Comparison of ENCODE assay signal across 12 cellular contexts in the genomic region with DNA sequence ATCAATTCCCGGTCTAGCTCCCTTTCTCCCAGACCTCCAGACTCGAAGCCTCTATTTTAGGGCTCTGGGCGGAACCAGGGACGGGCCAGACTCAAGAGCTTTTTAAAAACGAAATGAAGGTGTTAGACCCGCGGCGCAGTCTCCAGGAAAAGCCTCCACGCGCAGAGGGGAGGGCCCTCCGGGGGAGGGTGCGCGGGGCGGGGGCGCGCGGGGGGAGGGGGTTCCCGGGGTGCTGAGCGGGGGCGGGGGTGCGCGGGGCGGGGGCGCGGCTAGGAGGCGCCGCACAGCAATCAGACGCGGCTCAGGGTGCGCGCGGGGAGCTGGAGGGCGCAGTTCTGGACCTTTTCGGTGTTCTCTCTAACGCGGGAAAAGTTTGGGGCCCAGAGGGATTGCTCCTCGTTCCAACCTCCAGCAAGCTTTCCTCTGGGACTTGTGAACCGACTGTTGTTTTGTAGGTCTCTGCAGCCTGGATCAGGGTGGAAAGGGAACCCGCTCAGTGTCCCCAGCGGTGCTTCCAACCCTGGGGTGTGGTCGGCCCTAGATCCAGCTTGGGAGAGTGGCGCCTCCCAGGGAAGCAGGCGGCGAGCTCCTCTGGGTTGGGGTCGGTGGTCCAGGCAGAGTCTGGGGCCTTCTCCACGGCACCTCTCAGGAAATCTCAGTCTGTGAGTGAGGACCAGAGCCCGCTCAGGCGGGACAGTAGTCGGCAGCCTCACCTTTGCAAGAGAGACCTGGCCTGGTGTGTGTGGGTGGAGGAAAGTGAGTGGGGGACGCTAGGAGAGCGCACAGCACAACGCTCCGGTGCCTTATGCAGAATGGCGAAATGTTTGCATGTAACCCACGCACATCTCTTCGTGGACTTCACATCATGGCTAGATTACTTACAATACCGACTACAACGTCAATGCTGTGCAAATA. TPM values are rescaled to one million over a fixed set of nuclear protein-coding genes. Genes with fewer than 3 reads are reported as not detected.
DNase-seq lines count a peak whose midpoint lies in the region; ATAC-seq and TF ChIP-seq lines count a peak whose summit lies in the region.
"Had no signal": no experiment of that assay in that cellular context is flagged by ENCODE, and none has a peak within 500 bp of the region (broad histone marks: within the 10 kb centered on the region; RNA-seq: fewer than 3 reads in every experiment).

No MANE protein-coding gene starts in this region.

- no peaks in the 10 kb centered on the region for H3K36me3 Mint-ChIP-seq in naive thymus-derived CD4-positive, alpha-beta T cell

- no peak overlapping the region for H3K27ac Mint-ChIP-seq in naive thymus-derived CD4-positive, alpha-beta T cell

- 10 to 15% (median 13%) methylated on average over 37 to 58 of the region's 58 CpGs for WGBS in heart left ventricle, 4 donors

- H3K27me3 ChIP-seq in heart left ventricle (peaks cover 0 to 59% (median 3%) of the 10 kb centered on the region in 9 donors), uterus (no peaks in the 10 kb centered on the region)
- H3K27me3 ChIP-seq in naive thymus-derived CD4-positive, alpha-beta T cell (ENCODE audit: control insufficient read depth in 2 of 2, insufficient read depth in 2 of 2, low read length in 2 of 2), result no peaks in the 10 kb centered on the region

- POLR2A ChIA-PET in naive thymus-derived CD4-positive, alpha-beta T cell (lab: Charles Lee), result interaction anchor here (1.0 kb wide), 1 partner anchor 21 kb away, joined by 6 read pairs; a partner anchor contains a TSS

- peak in 1 of 4 donors; percentile 22 for ATAC-seq in heart left ventricle
- no peak for ATAC-seq in Right ventricle myocardium inferior
- peak; percentile 69 for ATAC-seq in naive thymus-derived CD4-positive, alpha-beta T cell

- H3K4me1 Mint-ChIP-seq in naive thymus-derived CD4-positive, alpha-beta T cell, result peaks cover 0 to 21% (median 7%) of the 10 kb centered on the region in 7 donors

- H3K4me3 Mint-ChIP-seq in naive thymus-derived CD4-positive, alpha-beta T cell, result peak overlapping the region in 9 of 10 donors; percentile 44 to 78 (median 66)

- H3K9me3 ChIP-seq in heart left ventricle (no peaks in the 10 kb centered on the region), uterus (no peaks in the 10 kb centered on the region)
- H3K9me3 ChIP-seq in naive thymus-derived CD4-positive, alpha-beta T cell (ENCODE audit: control insufficient read depth in 2 of 3, low read length in 3 of 3), result no peaks in the 10 kb centered on the region

- intact Hi-C loops in heart left ventricle (cut with DNase I) (no loop called here), Right ventricle myocardium inferior (cut with DNase I) (no loop called here), uterus (cut with DNase I; ENCODE audit: low total_unique reads) (no loop called here)
- intact Hi-C loops in naive thymus-derived CD4-positive, alpha-beta T cell (cut with micrococcal nuclease), result loop anchor here in 1 of 2 donors (10.0 kb wide), 1 partner anchor 125 kb away; no protein-coding TSS in a partner anchor

- H3K36me3 ChIP-seq in heart left ventricle (no peaks in the 10 kb centered on the region), uterus (no peaks in the 10 kb centered on the region)
- no peaks in the 10 kb centered on the region for H3K36me3 ChIP-seq in naive thymus-derived CD4-positive, alpha-beta T cell (ENCODE audit: control insufficient read depth in 2 of 3, insufficient read depth in 3 of 3, low read length in 3 of 3)
- H3K36me3 ChIP-seq: brain microvascular endothelial cell had no signal

- TF ChIP-seq CTCF in heart left ventricle (IDR thresholded peaks at IDR 0.05), result no peak
- no peak for TF ChIP-seq CTCF in coronary artery (IDR thresholded peaks at IDR 0.05)
- peak in 1 of 4 experiments; percentile 5 for TF ChIP-seq CTCF in uterus (IDR thresholded peaks at IDR 0.05)

- CTCF ChIA-PET in naive thymus-derived CD4-positive, alpha-beta T cell (lab: Charles Lee), result no interaction called here

- TF ChIP-seq POLR2A in heart left ventricle (IDR thresholded peaks at IDR 0.05) (no peak), uterus (IDR thresholded peaks at IDR 0.05) (no peak)

- H3K4me3 ChIP-seq in heart left ventricle (peak overlapping the region in 11 of 12 donors; percentile 18 to 59 (median 43)), coronary artery (peak overlapping the region; percentile 68), uterus (peak overlapping the region; percentile 23 to 45)
- H3K4me3 ChIP-seq in naive thymus-derived CD4-positive, alpha-beta T cell (ENCODE audit: low read length), result no peak overlapping the region

- no peak overlapping the region for H3K27ac ChIP-seq in heart left ventricle
- H3K27ac ChIP-seq in coronary artery, result no peak overlapping the region
- no peak overlapping the region for H3K27ac ChIP-seq in naive thymus-derived CD4-positive, alpha-beta T cell (ENCODE audit: low read depth, low read length)
- H3K27ac ChIP-seq in uterus, result peak overlapping the region; percentile 23 to 79
- H3K27ac ChIP-seq: brain microvascular endothelial cell had no signal

- peaks cover 17 to 38% (median 24%) of the 10 kb centered on the region in 5 donors for H3K27me3 Mint-ChIP-seq in naive thymus-derived CD4-positive, alpha-beta T cell

- H3K9me3 Mint-ChIP-seq in naive thymus-derived CD4-positive, alpha-beta T cell, result no peaks in the 10 kb centered on the region

- H3K4me1 ChIP-seq in heart left ventricle (peaks cover 0 to 15% (median 0%) of the 10 kb centered on the region in 12 donors), uterus (peaks cover 0 to 6% of the 10 kb centered on the region in 2 donors)
- peaks cover 0 to 7% of the 10 kb centered on the region in 2 donors for H3K4me1 ChIP-seq in naive thymus-derived CD4-positive, alpha-beta T cell (ENCODE audit: control insufficient read depth in 2 of 2, insufficient read depth in 2 of 2, low read length in 2 of 2)

- DNase-seq in heart left ventricle (no peak), Right ventricle myocardium inferior (ENCODE audit: missing footprints) (no peak), coronary artery (ENCODE audit: low spot score) (no peak), uterus (peak; percentile 47 to 53), SW480 (ENCODE audit: low spot score) (no peak), mucosa of gallbladder (ENCODE audit: low spot score) (no peak), SK-N-DZ (ENCODE audit: low spot score) (no peak)
- peak in 4 of 9 donors; percentile 11 to 23 (median 17) for DNase-seq in naive thymus-derived CD4-positive, alpha-beta T cell
- DNase-seq: brain microvascular endothelial cell, DMS153, SIG-M5 had no signal

RNA-seq across cellular contexts. Expression of a gene that starts 2.0 kb away (rescaled TPM):
- 1 to 10 TPM in 1 of 9 donors, not detected in 8; 2.2 TPM for total RNA-seq in heart left ventricle
- not detected for polyA plus RNA-seq in heart left ventricle
- not detected for total RNA-seq in Right ventricle myocardium inferior
- not detected for total RNA-seq in naive thymus-derived CD4-positive, alpha-beta T cell
- not detected for polyA plus RNA-seq in naive thymus-derived CD4-positive, alpha-beta T cell
- 1 to 10 TPM in 1 of 4 donors, not detected in 3; 5.6 TPM for total RNA-seq in uterus
- total RNA-seq in mucosa of gallbladder, result not detected
- not detected in 2 replicates for polyA plus RNA-seq in SK-N-DZ (2014; cell fraction: cytosol; rRNA removed)
- polyA plus RNA-seq in SK-N-DZ (2014; cell fraction: nucleus; rRNA removed), result not detected in 2 replicates
- total RNA-seq: lower leg skin had no signal

RNA-seq across cellular contexts. Expression of a gene that starts 21.5 kb away (rescaled TPM):
- total RNA-seq in heart left ventricle (10 to 100 TPM; 17.8 to 32.5 (median 21.2) TPM), Right ventricle myocardium inferior (19.9 TPM), uterus (10 to 100 TPM; 19.2 to 93.5 (median 82.9) TPM), mucosa of gallbladder (82.6 TPM)
- 10 to 100 TPM; 25.3 to 30.9 TPM for polyA plus RNA-seq in heart left ventricle
- 100 to 1,000 TPM in 2 of 5 experiments, 10 to 100 TPM in 3; 47.3 to 118 (median 89.5) TPM for total RNA-seq in naive thymus-derived CD4-positive, alpha-beta T cell
- 10 to 100 TPM; 22.8 to 30.1 TPM for polyA plus RNA-seq in naive thymus-derived CD4-positive, alpha-beta T cell
- 53.3 and 56.4 TPM in 2 replicates for polyA plus RNA-seq in SK-N-DZ (2014; cell fraction: cytosol; rRNA removed)
- 228 and 233 TPM in 2 replicates for polyA plus RNA-seq in SK-N-DZ (2014; cell fraction: nucleus; rRNA removed)

RNA-seq across cellular contexts. Expression of a gene that starts 46.7 kb away (rescaled TPM):
- not detected for total RNA-seq in heart left ventricle
- under 1 TPM; 0.08 to 0.76 TPM for polyA plus RNA-seq in heart left ventricle
- not detected for total RNA-seq in Right ventricle myocardium inferior
- total RNA-seq in naive thymus-derived CD4-positive, alpha-beta T cell, result 1 to 10 TPM in 4 of 5 experiments, under 1 TPM in 1; 0.12 to 5.5 (median 3.7) TPM
- polyA plus RNA-seq in naive thymus-derived CD4-positive, alpha-beta T cell, result 1 to 10 TPM; 2.4 to 3.3 TPM
- 1 to 10 TPM in 1 of 4 donors, under 1 TPM in 1, not detected in 2; 0.83 to 2.4 TPM for total RNA-seq in uterus
- 3.7 TPM for total RNA-seq in mucosa of gallbladder
- polyA plus RNA-seq in SK-N-DZ (2014; cell fraction: cytosol; rRNA removed), result 0.09 and 0.36 TPM in 2 replicates
- polyA plus RNA-seq in SK-N-DZ (2014; cell fraction: nucleus; rRNA removed), result 0.15 and 1.3 TPM in 2 replicates

RNA-seq across cellular contexts. Expression of a gene that starts 57.7 kb away (rescaled TPM):
- 10 to 100 TPM; 12.9 to 37.7 (median 19.5) TPM for total RNA-seq in heart left ventricle
- polyA plus RNA-seq in heart left ventricle, result 10 to 100 TPM; 14.1 to 29.5 TPM
- total RNA-seq in Right ventricle myocardium inferior, result 19.9 TPM
- total RNA-seq in naive thymus-derived CD4-positive, alpha-beta T cell, result 1 to 10 TPM in 1 of 5 experiments, under 1 TPM in 4; 0.29 to 1.5 (median 0.57) TPM
- under 1 TPM; 0.32 to 0.44 TPM for polyA plus RNA-seq in naive thymus-derived CD4-positive, alpha-beta T cell
- total RNA-seq in uterus, result 100 to 1,000 TPM in 2 of 4 donors, 10 to 100 TPM in 2; 61.1 to 336 (median 107) TPM
- 85.5 TPM for total RNA-seq in mucosa of gallbladder
- 5.1 and 8.2 TPM in 2 replicates for polyA plus RNA-seq in SK-N-DZ (2014; cell fraction: cytosol; rRNA removed)
- polyA plus RNA-seq in SK-N-DZ (2014; cell fraction: nucleus; rRNA removed), result 5.6 and 24.8 TPM in 2 replicates

Comparison
In these comparisons a context has a peak if more than half of its experiments do, and no peak if none do; other contexts are left out.
1. DNase-seq: peak in uterus (2 of 2); none in heart left ventricle (0 of 5), Right ventricle myocardium inferior (single experiment), coronary artery (single experiment), SW480 (single experiment), mucosa of gallbladder (single experiment) and SK-N-DZ (single experiment).
2. H3K27ac ChIP-seq: peak in uterus (2 of 2); none in heart left ventricle (0 of 12), coronary artery (0 of 2) and naive thymus-derived CD4-positive, alpha-beta T cell (single experiment).